Comparison of ENCODE assay signal across 1 cellular context in genomic region chr17:3594056-3594810, GRCh38.
TF ChIP-seq lines count a peak whose summit lies in the region.

No MANE protein-coding gene starts in this region.

TF ChIP-seq in WTC11, 78 proteins besides CTCF, POLR2A, EP300 and RAD21 (continued from another document):
- no peak for TF ChIP-seq ARID4B (CRISPR knock-in tag; IDR thresholded peaks at IDR 0.05; ENCODE audit: borderline replicate concordance)
- no peak for TF ChIP-seq FOXJ3 (CRISPR knock-in tag; IDR thresholded peaks at IDR 0.05; ENCODE audit: borderline replicate concordance)
- TF ChIP-seq MYBL2 (CRISPR knock-in tag; IDR thresholded peaks at IDR 0.05): no peak
- TF ChIP-seq NR1H2 (CRISPR knock-in tag; IDR thresholded peaks at IDR 0.05): no peak
- no peak for TF ChIP-seq JAZF1 (CRISPR knock-in tag; IDR thresholded peaks at IDR 0.05)
- TF ChIP-seq ZBTB43 (CRISPR knock-in tag; IDR thresholded peaks at IDR 0.05): no peak
- TF ChIP-seq USF2 (CRISPR knock-in tag; IDR thresholded peaks at IDR 0.05): no peak
- no peak for TF ChIP-seq ZNF263 (CRISPR knock-in tag; IDR thresholded peaks at IDR 0.05; ENCODE audit: low read depth)
- no peak for TF ChIP-seq ATF1 (CRISPR knock-in tag; IDR thresholded peaks at IDR 0.05)
- TF ChIP-seq ZNF317 (CRISPR knock-in tag; IDR thresholded peaks at IDR 0.05; ENCODE audit: borderline replicate concordance, low read depth): no peak
- no peak for TF ChIP-seq NR2C2 (CRISPR knock-in tag; IDR thresholded peaks at IDR 0.05)
- no peak for TF ChIP-seq NFE2L1 (CRISPR knock-in tag; IDR thresholded peaks at IDR 0.05)
